ENCODE assay signal across 14 cellular contexts in genomic region chr11:17287058-17287457, GRCh38.
"Had no signal": no experiment of that assay in that cellular context is flagged by ENCODE, and none has a peak within 500 bp of the region (broad histone marks: within the 10 kb centered on the region; RNA-seq: fewer than 3 reads in every experiment).

No MANE protein-coding gene starts in this region.

- H3K4me3 ChIP-seq: ascending aorta, coronary artery, left lung, thyroid gland had no signal

- H3K36me3 ChIP-seq: thyroid gland had no signal

- ATAC-seq: left lung had no signal

- H3K27ac ChIP-seq: ascending aorta, coronary artery, left lung, thyroid gland, WERI-Rb-1 had no signal

- FAIRE-seq: frontal cortex had no signal

- H3K4me3 Mint-ChIP-seq: mesothelial cell of epicardium; neural crest cell; T-helper 1 cell treated with Interleukin-12 subunit alpha and Interleukin-12 subunit beta and Interleukin-4 antibody, amounts not matched to agents 30 μg/mL and 1 μg/mL, for 36 hours had no signal

- H3K9me3 ChIP-seq: ascending aorta, left lung, thyroid gland had no signal

- H3K4me1 ChIP-seq: ascending aorta, thyroid gland had no signal

- H3K9me3 Mint-ChIP-seq: mesothelial cell of epicardium; neural crest cell; T-helper 1 cell treated with Interleukin-12 subunit alpha and Interleukin-12 subunit beta and Interleukin-4 antibody, amounts not matched to agents 30 μg/mL and 1 μg/mL, for 36 hours had no signal

- H3K4me1 Mint-ChIP-seq: mesothelial cell of epicardium, neural crest cell had no signal

- H3K27ac Mint-ChIP-seq: mesothelial cell of epicardium; progenitor cell of endocrine pancreas; T-helper 1 cell treated with Interleukin-12 subunit alpha and Interleukin-12 subunit beta and Interleukin-4 antibody, amounts not matched to agents 30 μg/mL and 1 μg/mL, for 36 hours had no signal

- H3K27me3 Mint-ChIP-seq: progenitor cell of endocrine pancreas had no signal

- DNase-seq: activated CD8-positive, alpha-beta memory T cell treated with anti-CD3 and anti-CD28 coated beads for 24 hours; activated gamma-delta T cell; head of caudate nucleus; left lung; stimulated activated naive CD4-positive, alpha-beta T cell; thyroid gland; WERI-Rb-1 had no signal

- H3K27me3 ChIP-seq: ascending aorta, left lung, thyroid gland had no signal
